19 cellular contexts compared by ENCODE assay signal in the genomic region with DNA sequence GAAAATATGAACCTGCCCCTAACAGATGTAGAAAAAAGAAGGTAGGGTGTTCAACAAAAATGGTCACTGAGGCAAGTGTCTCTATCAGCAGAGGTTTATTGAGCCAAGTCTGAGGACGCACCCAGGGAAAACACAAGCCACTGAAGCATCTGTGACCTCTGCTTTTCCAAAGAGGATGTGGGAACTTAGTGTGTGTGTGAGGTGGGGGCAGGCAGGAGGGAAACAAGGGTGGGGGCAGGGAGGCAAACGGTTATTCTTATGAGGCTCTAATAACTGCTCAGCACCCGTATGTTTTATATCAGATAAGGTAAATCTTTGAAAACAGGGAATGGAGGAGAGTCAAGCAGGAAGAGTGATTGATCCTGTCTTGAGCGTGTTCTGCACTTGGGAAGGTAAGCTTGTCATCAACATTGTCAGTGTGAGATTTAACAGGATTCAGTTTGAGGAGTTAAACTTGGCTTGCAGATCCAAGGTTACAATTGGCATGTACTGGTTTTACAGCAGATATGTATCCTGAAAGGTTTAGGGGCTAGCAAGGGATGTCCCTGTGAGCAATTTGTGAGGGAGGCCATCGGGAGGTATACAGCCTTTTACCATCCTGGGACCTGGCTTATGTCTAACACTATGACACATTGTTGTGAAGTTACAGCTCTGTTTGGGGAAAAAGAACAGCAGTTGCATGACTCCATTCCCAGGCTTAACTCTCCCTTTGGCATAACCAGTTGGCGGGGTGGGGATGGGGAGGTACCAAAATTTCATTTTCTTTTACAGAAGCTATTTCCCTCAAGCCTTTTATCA. TPM values are rescaled to one million over a fixed set of nuclear protein-coding genes. Genes with fewer than 3 reads are reported as not detected.
DNase-seq lines count a peak whose midpoint lies in the region; ATAC-seq and TF ChIP-seq lines count a peak whose summit lies in the region.
"Had no signal": no experiment of that assay in that cellular context is flagged by ENCODE, and none has a peak within 500 bp of the region (broad histone marks: within the 10 kb centered on the region; RNA-seq: fewer than 3 reads in every experiment).

No MANE protein-coding gene starts in this region.

- H3K9ac ChIP-seq in parathyroid adenoma: no peak overlapping the region

- peak overlapping the region; percentile 90 for H3K27ac Mint-ChIP-seq in endothelial cell (ENCODE audit: unreplicated experiment)
- H3K27ac Mint-ChIP-seq: activated CD4-positive, alpha-beta memory T cell treated with anti-CD3 and anti-CD28 coated beads for 36 hours; activated naive CD4-positive, alpha-beta T cell treated with anti-CD3 and anti-CD28 coated beads, Interleukin-2, amount 50 U/mL, for 24 hours; CD4-positive, alpha-beta memory T cell; effector memory CD8-positive, alpha-beta T cell; natural killer cell treated with Interleukin-12 subunit alpha and Interleukin-12 subunit beta and Interleukin-15 and Interleukin-18, amount 100 ng/mL, for 72 hours; T-helper 1 cell treated with Interleukin-12 subunit alpha and Interleukin-12 subunit beta and Interleukin-4 antibody, amounts not matched to agents 30 μg/mL and 1 μg/mL, for 36 hours had no signal

- H3K79me2 ChIP-seq in parathyroid adenoma: peaks cover 13% of the 10 kb centered on the region

- peaks cover 66% of the 10 kb centered on the region for H3K4me1 Mint-ChIP-seq in endothelial cell (ENCODE audit: unreplicated experiment)
- H3K4me1 Mint-ChIP-seq: activated naive CD4-positive, alpha-beta T cell treated with anti-CD3 and anti-CD28 coated beads, Interleukin-2, amount 50 U/mL, for 24 hours; CD4-positive, alpha-beta memory T cell had no signal

- no peak for TF ChIP-seq POLR2A in gastrocnemius medialis (IDR thresholded peaks at IDR 0.05)

- H3K4me2 ChIP-seq in parathyroid adenoma (ENCODE audit: low read length): peak overlapping the region; percentile 20

- H3K27ac ChIP-seq in parathyroid adenoma: peak overlapping the region; percentile 87
- H3K27ac ChIP-seq in gastrocnemius medialis: no peak overlapping the region

- no peak overlapping the region for H3K4me3 Mint-ChIP-seq in endothelial cell (ENCODE audit: unreplicated experiment)
- H3K4me3 Mint-ChIP-seq: activated CD4-positive, alpha-beta memory T cell treated with anti-CD3 and anti-CD28 coated beads for 36 hours; activated naive CD4-positive, alpha-beta T cell treated with anti-CD3 and anti-CD28 coated beads, Interleukin-2, amount 50 U/mL, for 24 hours; CD4-positive, alpha-beta memory T cell; effector memory CD8-positive, alpha-beta T cell; natural killer cell treated with Interleukin-12 subunit alpha and Interleukin-12 subunit beta and Interleukin-15 and Interleukin-18, amount 100 ng/mL, for 72 hours; T-helper 1 cell treated with Interleukin-12 subunit alpha and Interleukin-12 subunit beta and Interleukin-4 antibody, amounts not matched to agents 30 μg/mL and 1 μg/mL, for 36 hours had no signal

- no peaks in the 10 kb centered on the region for H3K9me3 ChIP-seq in parathyroid adenoma (ENCODE audit: control insufficient read depth, low read length)
- no peaks in the 10 kb centered on the region for H3K9me3 ChIP-seq in gastrocnemius medialis

- H3K9me3 Mint-ChIP-seq in endothelial cell (ENCODE audit: unreplicated experiment): no peaks in the 10 kb centered on the region
- H3K9me3 Mint-ChIP-seq: activated CD4-positive, alpha-beta memory T cell treated with anti-CD3 and anti-CD28 coated beads for 36 hours; activated naive CD4-positive, alpha-beta T cell treated with anti-CD3 and anti-CD28 coated beads, Interleukin-2, amount 50 U/mL, for 24 hours; CD4-positive, alpha-beta memory T cell; effector memory CD8-positive, alpha-beta T cell; natural killer cell treated with Interleukin-12 subunit alpha and Interleukin-12 subunit beta and Interleukin-15 and Interleukin-18, amount 100 ng/mL, for 72 hours; T-helper 1 cell treated with Interleukin-12 subunit alpha and Interleukin-12 subunit beta and Interleukin-4 antibody, amounts not matched to agents 30 μg/mL and 1 μg/mL, for 36 hours had no signal

- peaks cover 20% of the 10 kb centered on the region for H3K27me3 Mint-ChIP-seq in endothelial cell (ENCODE audit: unreplicated experiment)
- H3K27me3 Mint-ChIP-seq: activated CD4-positive, alpha-beta memory T cell treated with anti-CD3 and anti-CD28 coated beads for 36 hours; activated naive CD4-positive, alpha-beta T cell treated with anti-CD3 and anti-CD28 coated beads, Interleukin-2, amount 50 U/mL, for 24 hours; natural killer cell treated with Interleukin-12 subunit alpha and Interleukin-12 subunit beta and Interleukin-15 and Interleukin-18, amount 100 ng/mL, for 72 hours had no signal

- peak overlapping the region; percentile 18 for H2AFZ ChIP-seq in parathyroid adenoma

- H3K4me3 ChIP-seq in parathyroid adenoma (ENCODE audit: low read depth, low read length) (no peak overlapping the region), gastrocnemius medialis (no peak overlapping the region)

- TF ChIP-seq CTCF in endothelial cell (IDR thresholded peaks at IDR 0.05; ENCODE audit: unreplicated experiment) (no peak), parathyroid adenoma (IDR thresholded peaks at IDR 0.05) (no peak), gastrocnemius medialis (IDR thresholded peaks at IDR 0.05 in 4 of 5, conservative IDR thresholded peaks at IDR 0.05 in 1 of 5) (no peak)

- no peaks in the 10 kb centered on the region for H3K27me3 ChIP-seq in parathyroid adenoma (ENCODE audit: control insufficient read depth, insufficient read depth, low read length)
- H3K27me3 ChIP-seq in gastrocnemius medialis: no peaks in the 10 kb centered on the region

- in situ Hi-C loops in gastrocnemius medialis (cut with MboI; ENCODE audit: low sequenced_read_pairs in 4 of 4): no loop called here

- H3K36me3 Mint-ChIP-seq in endothelial cell (ENCODE audit: low read depth, unreplicated experiment): peaks cover 12% of the 10 kb centered on the region
- H3K36me3 Mint-ChIP-seq: activated CD4-positive, alpha-beta memory T cell treated with anti-CD3 and anti-CD28 coated beads for 36 hours; activated naive CD4-positive, alpha-beta T cell treated with anti-CD3 and anti-CD28 coated beads, Interleukin-2, amount 50 U/mL, for 24 hours; CD4-positive, alpha-beta memory T cell; natural killer cell treated with Interleukin-12 subunit alpha and Interleukin-12 subunit beta and Interleukin-15 and Interleukin-18, amount 100 ng/mL, for 72 hours had no signal

- ATAC-seq in gastrocnemius medialis: no peak
- ATAC-seq: effector memory CD8-positive, alpha-beta T cell; HCT116; natural killer cell treated with Interleukin-12 subunit alpha and Interleukin-12 subunit beta and Interleukin-15 and Interleukin-18, amount 100 ng/mL, for 72 hours had no signal

- H3K4me1 ChIP-seq in parathyroid adenoma (peaks cover 77% of the 10 kb centered on the region), gastrocnemius medialis (no peaks in the 10 kb centered on the region)

- H3K36me3 ChIP-seq in parathyroid adenoma (ENCODE audit: control insufficient read depth, insufficient read depth, low read length): no peaks in the 10 kb centered on the region
- H3K36me3 ChIP-seq in gastrocnemius medialis: no peaks in the 10 kb centered on the region

- intact Hi-C loops in gastrocnemius medialis (cut with DNase I; ENCODE audit: low total_unique reads): no loop called here

- DNase-seq in ELF-1 (ENCODE audit: low read depth, low spot score) (peak; percentile 43), NCI-H82 (lab: John Stamatoyannopoulos, UW) (peak; percentile 81), endothelial cell (ENCODE audit: low spot score) (no peak), NCI-H510A (lab: John Stamatoyannopoulos, UW) (no peak), NCI-H2227 (lab: John Stamatoyannopoulos, UW; ENCODE audit: unreplicated experiment) (no peak), gastrocnemius medialis (no peak), T1000 (lab: John Stamatoyannopoulos, UW) (no peak)
- DNase-seq: activated CD4-positive, alpha-beta memory T cell treated with anti-CD3 and anti-CD28 coated beads for 36 hours; CD4-positive, alpha-beta memory T cell; effector memory CD8-positive, alpha-beta T cell; KG1; NCI-H1048; NCI-H526 treated with DMSO at 0.1 percent for 48 hours; SHP77 treated with DMSO at 0.1 percent for 48 hours had no signal

RNA-seq across cellular contexts. Expression of a gene that starts 33.7 kb away (rescaled TPM):
- total RNA-seq in endothelial cell (ENCODE audit: unreplicated experiment): 95.5 TPM
- total RNA-seq in gastrocnemius medialis: 1 to 10 TPM in 2 of 4 donors, under 1 TPM in 2; 0.24 to 6.1 (median 0.88) TPM

Comparison
In these comparisons a context has a peak if more than half of its experiments do, and no peak if none do; other contexts are left out.
1. DNase-seq: peak in ELF-1 (single experiment) and NCI-H82 (single experiment); none in endothelial cell (single experiment), NCI-H510A (single experiment), NCI-H2227 (single experiment), gastrocnemius medialis (0 of 2) and T1000 (single experiment).
2. RNA of a gene that starts 33.7 kb away (total RNA-seq): 95.5 TPM in endothelial cell (single experiment); 0.24 to 6.1 TPM in gastrocnemius medialis; every median in the first group is over 10 times any median in the second.